In the genomic region with DNA sequence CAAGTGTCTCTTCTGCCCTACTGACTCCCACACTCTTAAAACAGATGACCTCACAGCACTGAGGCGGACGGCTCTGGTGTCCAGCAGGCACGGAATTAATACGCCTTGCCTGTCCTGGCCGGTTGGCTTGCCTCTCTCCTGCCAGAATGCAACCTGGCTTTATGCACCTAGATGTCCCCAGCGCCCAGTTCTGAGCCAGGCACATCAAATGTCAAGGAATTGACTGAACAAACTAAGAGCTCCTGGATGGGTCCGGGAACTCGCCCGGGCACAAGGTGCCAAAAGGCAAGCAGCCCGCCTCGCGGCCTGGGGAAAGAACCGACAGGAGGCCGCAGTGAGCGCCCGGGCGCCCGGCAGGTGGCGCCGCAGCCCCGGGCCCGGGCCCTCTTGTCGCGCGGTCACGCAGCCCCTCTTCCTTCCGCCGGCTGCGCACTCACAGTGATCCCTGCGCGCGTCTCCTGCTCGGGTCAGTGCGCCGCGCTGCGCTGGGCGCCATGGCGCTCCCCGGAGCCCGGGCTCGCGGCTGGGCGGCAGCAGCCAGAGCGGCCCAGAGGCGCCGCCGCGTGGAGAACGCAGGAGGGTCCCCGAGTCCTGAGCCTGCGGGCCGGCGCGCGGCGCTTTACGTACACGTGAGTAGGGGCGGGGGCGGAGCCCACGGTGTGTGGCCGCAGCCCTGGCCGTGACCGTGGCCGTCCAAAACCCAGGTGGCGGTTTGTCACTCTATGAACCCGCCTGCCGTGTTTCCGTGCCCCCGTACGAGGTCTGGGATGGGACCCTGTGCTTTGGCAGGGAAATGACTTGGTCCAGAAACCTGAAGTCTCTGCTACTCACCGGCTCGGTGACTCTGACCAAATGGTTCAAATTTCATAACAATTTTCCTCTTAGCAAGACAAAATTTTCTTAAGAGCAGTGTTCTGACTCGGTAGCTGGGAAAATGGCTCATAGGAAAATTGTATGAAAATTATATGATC, we compare ENCODE assay signal across 1 cellular context.
TF ChIP-seq lines count a peak whose summit lies in the region.

Gene RSAD1 (plus strand): TSS at position 470 of the 971 bp plus-strand sequence. CDS start 25 bp downstream, at position 495.

TF ChIP-seq in HepG2, 621 proteins besides CTCF, POLR2A, EP300 and RAD21 (continued from another document and continues in another):
- TF ChIP-seq FOXA1 (IDR thresholded peaks at IDR 0.05): no peak
- TF ChIP-seq FOXA1 (CRISPR knock-in tag; IDR thresholded peaks at IDR 0.05): no peak; the same call in 1 of the 2 replicates
- peak; percentile 71; the same call in 1 of the 2 replicates for TF ChIP-seq ZNF619 (CRISPR knock-in tag; IDR thresholded peaks at IDR 0.05)
- peak; percentile 95; the same call in 2 of the 3 replicates for TF ChIP-seq MXI1 (IDR thresholded peaks at IDR 0.05; ENCODE audit: borderline replicate concordance, low read depth, low read length)
- TF ChIP-seq GMEB2 (CRISPR knock-in tag; IDR thresholded peaks at IDR 0.05; ENCODE audit: low read depth): peak; percentile 85
- TF ChIP-seq NBN (conservative IDR thresholded peaks at IDR 0.05): no peak
- TF ChIP-seq PPARG (CRISPR knock-in tag; conservative IDR thresholded peaks at IDR 0.05): peak; percentile 72
- no peak; the same call in 1 of the 2 replicates for TF ChIP-seq HOXA9 (CRISPR knock-in tag; IDR thresholded peaks at IDR 0.05; ENCODE audit: borderline replicate concordance)
- peak; percentile 73; the same call in 1 of the 2 replicates for TF ChIP-seq ZNF614 (CRISPR knock-in tag; IDR thresholded peaks at IDR 0.05; ENCODE audit: borderline replicate concordance)
- peak; percentile 49 for TF ChIP-seq ZNF350 (CRISPR knock-in tag; IDR thresholded peaks at IDR 0.05; ENCODE audit: borderline replicate concordance, low read depth)
- peak; percentile 85; the same call in 1 of the 2 replicates for TF ChIP-seq IRF2 (CRISPR knock-in tag; IDR thresholded peaks at IDR 0.05)
- no peak for TF ChIP-seq TP53 (CRISPR knock-in tag; conservative IDR thresholded peaks at IDR 0.05)
- TF ChIP-seq ZNF407 (CRISPR knock-in tag; IDR thresholded peaks at IDR 0.05; ENCODE audit: not compliant biosample characterization): no peak
- TF ChIP-seq ZNF557 (CRISPR knock-in tag; IDR thresholded peaks at IDR 0.05): no peak; the same call in none of the 2 replicates
- peak; percentile 79 for TF ChIP-seq ELF3 (CRISPR knock-in tag; IDR thresholded peaks at IDR 0.05)
- no peak for TF ChIP-seq ATRX (CRISPR knock-in tag; IDR thresholded peaks at IDR 0.05; ENCODE audit: borderline replicate concordance)
- TF ChIP-seq ZBTB8A (CRISPR knock-in tag; IDR thresholded peaks at IDR 0.05; ENCODE audit: borderline replicate concordance, low read depth): no peak
- TF ChIP-seq PCBP2 (optimal IDR thresholded peaks at IDR 0.05; ENCODE audit: low read depth, low read length, poor library complexity, severe bottlenecking): no peak
- TF ChIP-seq MYNN (CRISPR knock-in tag; IDR thresholded peaks at IDR 0.05; ENCODE audit: low read depth): no peak; the same call in 1 of the 2 replicates
- TF ChIP-seq PREB (CRISPR knock-in tag; IDR thresholded peaks at IDR 0.05): no peak
- TF ChIP-seq AHDC1 (CRISPR knock-in tag; IDR thresholded peaks at IDR 0.05; ENCODE audit: borderline replicate concordance): peak; percentile 66; the same call in 1 of the 2 replicates
- peak; percentile 86 for TF ChIP-seq RELA (CRISPR knock-in tag; IDR thresholded peaks at IDR 0.05)
- no peak for TF ChIP-seq ZNF101 (CRISPR knock-in tag; IDR thresholded peaks at IDR 0.05; ENCODE audit: borderline replicate concordance, low read depth)
- TF ChIP-seq, protein P1, sequence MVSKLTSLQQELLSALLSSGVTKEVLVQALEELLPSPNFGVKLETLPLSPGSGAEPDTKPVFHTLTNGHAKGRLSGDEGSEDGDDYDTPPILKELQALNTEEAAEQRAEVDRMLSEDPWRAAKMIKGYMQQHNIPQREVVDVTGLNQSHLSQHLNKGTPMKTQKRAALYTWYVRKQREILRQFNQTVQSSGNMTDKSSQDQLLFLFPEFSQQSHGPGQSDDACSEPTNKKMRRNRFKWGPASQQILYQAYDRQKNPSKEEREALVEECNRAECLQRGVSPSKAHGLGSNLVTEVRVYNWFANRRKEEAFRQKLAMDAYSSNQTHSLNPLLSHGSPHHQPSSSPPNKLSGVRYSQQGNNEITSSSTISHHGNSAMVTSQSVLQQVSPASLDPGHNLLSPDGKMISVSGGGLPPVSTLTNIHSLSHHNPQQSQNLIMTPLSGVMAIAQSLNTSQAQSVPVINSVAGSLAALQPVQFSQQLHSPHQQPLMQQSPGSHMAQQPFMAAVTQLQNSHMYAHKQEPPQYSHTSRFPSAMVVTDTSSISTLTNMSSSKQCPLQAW (CRISPR knock-in tag; IDR thresholded peaks at IDR 0.05): peak; percentile 66; the same call in 1 of the 2 replicates
- no peak for TF ChIP-seq ZNF552 (CRISPR knock-in tag; IDR thresholded peaks at IDR 0.05; ENCODE audit: borderline replicate concordance)
- 0 out of 2 replicates have a peak, but pooled peaks have one; percentile 11 for TF ChIP-seq TBP (CRISPR knock-in tag; IDR thresholded peaks at IDR 0.05)
- TF ChIP-seq DMAP1 (CRISPR knock-in tag; IDR thresholded peaks at IDR 0.05): peak; percentile 82; the same call in 1 of the 2 replicates
- TF ChIP-seq, protein P2, sequence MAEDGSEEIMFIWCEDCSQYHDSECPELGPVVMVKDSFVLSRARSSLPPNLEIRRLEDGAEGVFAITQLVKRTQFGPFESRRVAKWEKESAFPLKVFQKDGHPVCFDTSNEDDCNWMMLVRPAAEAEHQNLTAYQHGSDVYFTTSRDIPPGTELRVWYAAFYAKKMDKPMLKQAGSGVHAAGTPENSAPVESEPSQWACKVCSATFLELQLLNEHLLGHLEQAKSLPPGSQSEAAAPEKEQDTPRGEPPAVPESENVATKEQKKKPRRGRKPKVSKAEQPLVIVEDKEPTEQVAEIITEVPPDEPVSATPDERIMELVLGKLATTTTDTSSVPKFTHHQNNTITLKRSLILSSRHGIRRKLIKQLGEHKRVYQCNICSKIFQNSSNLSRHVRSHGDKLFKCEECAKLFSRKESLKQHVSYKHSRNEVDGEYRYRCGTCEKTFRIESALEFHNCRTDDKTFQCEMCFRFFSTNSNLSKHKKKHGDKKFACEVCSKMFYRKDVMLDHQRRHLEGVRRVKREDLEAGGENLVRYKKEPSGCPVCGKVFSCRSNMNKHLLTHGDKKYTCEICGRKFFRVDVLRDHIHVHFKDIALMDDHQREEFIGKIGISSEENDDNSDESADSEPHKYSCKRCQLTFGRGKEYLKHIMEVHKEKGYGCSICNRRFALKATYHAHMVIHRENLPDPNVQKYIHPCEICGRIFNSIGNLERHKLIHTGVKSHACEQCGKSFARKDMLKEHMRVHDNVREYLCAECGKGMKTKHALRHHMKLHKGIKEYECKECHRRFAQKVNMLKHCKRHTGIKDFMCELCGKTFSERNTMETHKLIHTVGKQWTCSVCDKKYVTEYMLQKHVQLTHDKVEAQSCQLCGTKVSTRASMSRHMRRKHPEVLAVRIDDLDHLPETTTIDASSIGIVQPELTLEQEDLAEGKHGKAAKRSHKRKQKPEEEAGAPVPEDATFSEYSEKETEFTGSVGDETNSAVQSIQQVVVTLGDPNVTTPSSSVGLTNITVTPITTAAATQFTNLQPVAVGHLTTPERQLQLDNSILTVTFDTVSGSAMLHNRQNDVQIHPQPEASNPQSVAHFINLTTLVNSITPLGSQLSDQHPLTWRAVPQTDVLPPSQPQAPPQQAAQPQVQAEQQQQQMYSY (CRISPR knock-in tag; IDR thresholded peaks at IDR 0.05): peak; percentile 75; the same call in 1 of the 2 replicates
